In genomic region chr5:34496258-34496657, GRCh38 we compare ENCODE assay signal across 13 cellular contexts.
A peak's percentile ranks its signal among the peaks of the same experiment; 100 is the strongest.
DNase-seq lines count a peak whose midpoint lies in the region; ATAC-seq and TF ChIP-seq lines count a peak whose summit lies in the region.
"Had no signal": no experiment of that assay in that cellular context is flagged by ENCODE, and none has a peak within 500 bp of the region (broad histone marks: within the 10 kb centered on the region; RNA-seq: fewer than 3 reads in every experiment).

No MANE protein-coding gene starts in this region.

- H3K4me1 ChIP-seq in endodermal cell (ENCODE audit: control insufficient read depth, insufficient read depth, low read length) (no peaks in the 10 kb centered on the region), neural progenitor cell (peaks cover 5% of the 10 kb centered on the region), tibial nerve (peaks cover 2 to 47% (median 16%) of the 10 kb centered on the region in 4 donors)
- no peaks in the 10 kb centered on the region for H3K4me1 ChIP-seq in CD8-positive, alpha-beta memory T cell (ENCODE audit: insufficient read depth, low read length)

- H3K36me3 ChIP-seq in endodermal cell (ENCODE audit: control insufficient read depth, insufficient read depth, low read length) = no peaks in the 10 kb centered on the region
- no peaks in the 10 kb centered on the region for H3K36me3 ChIP-seq in neural progenitor cell
- no peaks in the 10 kb centered on the region for H3K36me3 ChIP-seq in CD8-positive, alpha-beta memory T cell (ENCODE audit: insufficient read depth, low read length)
- H3K36me3 ChIP-seq in tibial nerve = no peaks in the 10 kb centered on the region

- DNase-seq in AG08396 (ENCODE audit: low spot score) = peak; percentile 45
- DNase-seq in NCI-H446 (lab: John Stamatoyannopoulos, UW) = peak; percentile 41 to 74
- peak; percentile 67 for DNase-seq in endodermal cell
- no peak for DNase-seq in neural progenitor cell (ENCODE audit: low spot score)
- no peak for DNase-seq in CD8-positive, alpha-beta memory T cell
- no peak for DNase-seq in tibial nerve (ENCODE audit: low spot score in 2 of 2)
- no peak for DNase-seq in SK-N-DZ (ENCODE audit: low spot score)
- DNase-seq: activated CD4-positive, CD25-positive, alpha-beta regulatory T cell treated with anti-CD3 and anti-CD28 coated beads, Interleukin-2, amount 50 U/mL, for 72 hours; activated CD8-positive, alpha-beta memory T cell treated with anti-CD3 and anti-CD28 coated beads, Interleukin-2, amount 50 U/mL, for 4 hours; activated naive CD4-positive, alpha-beta T cell; NCI-H2107 had no signal

- WGBS in endodermal cell (ENCODE audit: insufficient coverage in 1 of 2, insufficient read length in 1 of 2), 2 experiments = 79 to 94% methylated on average over 7 to 13 of the region's 13 CpGs
- 55 to 59% methylated on average over 13 of the region's 13 CpGs for WGBS in tibial nerve, 2 donors

- CTCF ChIA-PET in CD8-positive, alpha-beta memory T cell (lab: Charles Lee) = no interaction called here

- no peak for ATAC-seq in GM18867 (IDR thresholded peaks at IDR 0.05; ENCODE audit: unreplicated experiment)

- H3K4me2 ChIP-seq in neural progenitor cell = no peak overlapping the region

- TF ChIP-seq CTCF in endodermal cell (conservative IDR thresholded peaks at IDR 0.05) (peak; percentile 59), neural progenitor cell (IDR thresholded peaks at IDR 0.05) (no peak), tibial nerve (IDR thresholded peaks at IDR 0.05) (peak in 1 of 5 experiments; percentile 23)

- H3K27ac ChIP-seq in endodermal cell (ENCODE audit: low read depth, low read length) (no peak overlapping the region), neural progenitor cell (no peak overlapping the region), tibial nerve (peak overlapping the region in 2 of 4 donors; percentile 60 to 71)
- no peak overlapping the region for H3K27ac ChIP-seq in CD8-positive, alpha-beta memory T cell (ENCODE audit: low read depth, low read length)

- H3K36me3 Mint-ChIP-seq in endodermal cell (ENCODE audit: low read depth) (no peaks in the 10 kb centered on the region), neural progenitor cell (no peaks in the 10 kb centered on the region)
- no peaks in the 10 kb centered on the region for H3K36me3 Mint-ChIP-seq in CD8-positive, alpha-beta memory T cell

- no peak overlapping the region for H3K27ac Mint-ChIP-seq in endodermal cell
- H3K27ac Mint-ChIP-seq in neural progenitor cell = peak overlapping the region; percentile 57
- peak overlapping the region in 1 of 8 donors; percentile 1 for H3K27ac Mint-ChIP-seq in CD8-positive, alpha-beta memory T cell
- H3K27ac Mint-ChIP-seq: T-helper 2 cell treated with Interferon-gamma antibody and Interleukin-4, amounts not matched to agents 5 μg/mL and 100 μg/mL, for 36 hours had no signal

- peaks cover 4% of the 10 kb centered on the region for H3F3A ChIP-seq in neural progenitor cell (ENCODE audit: low read depth)

- H3K27me3 ChIP-seq in endodermal cell (ENCODE audit: control insufficient read depth, insufficient read depth, low read length, poor library complexity, severe bottlenecking) (no peaks in the 10 kb centered on the region), neural progenitor cell (no peaks in the 10 kb centered on the region), tibial nerve (no peaks in the 10 kb centered on the region)
- H3K27me3 ChIP-seq in CD8-positive, alpha-beta memory T cell (ENCODE audit: insufficient read depth, low read length, poor library complexity, severe bottlenecking) = no peaks in the 10 kb centered on the region

- no peak for TF ChIP-seq EP300 in tibial nerve (IDR thresholded peaks at IDR 0.05)

- no peak for TF ChIP-seq POLR2A in tibial nerve (IDR thresholded peaks at IDR 0.05)

- H3K4me3 Mint-ChIP-seq in endodermal cell = no peak overlapping the region
- H3K4me3 Mint-ChIP-seq in neural progenitor cell = no peak overlapping the region
- H3K4me3 Mint-ChIP-seq in CD8-positive, alpha-beta memory T cell = no peak overlapping the region
- H3K4me3 Mint-ChIP-seq: T-helper 2 cell treated with Interferon-gamma antibody and Interleukin-4, amounts not matched to agents 5 μg/mL and 100 μg/mL, for 36 hours had no signal

- H3K9me3 Mint-ChIP-seq in endodermal cell (peaks cover 3% of the 10 kb centered on the region), neural progenitor cell (peaks cover 6% of the 10 kb centered on the region)
- no peaks in the 10 kb centered on the region for H3K9me3 Mint-ChIP-seq in CD8-positive, alpha-beta memory T cell
- H3K9me3 Mint-ChIP-seq: T-helper 2 cell treated with Interferon-gamma antibody and Interleukin-4, amounts not matched to agents 5 μg/mL and 100 μg/mL, for 36 hours had no signal

- H4K20me1 ChIP-seq in neural progenitor cell (ENCODE audit: low read depth) = no peaks in the 10 kb centered on the region

- no peaks in the 10 kb centered on the region for H3K9me3 ChIP-seq in endodermal cell (ENCODE audit: control insufficient read depth, low read length)
- no peaks in the 10 kb centered on the region for H3K9me3 ChIP-seq in neural progenitor cell (ENCODE audit: low read depth)
- no peaks in the 10 kb centered on the region for H3K9me3 ChIP-seq in CD8-positive, alpha-beta memory T cell (ENCODE audit: low read length)
- no peaks in the 10 kb centered on the region for H3K9me3 ChIP-seq in tibial nerve

- H3K79me2 ChIP-seq in neural progenitor cell (ENCODE audit: low read depth) = no peaks in the 10 kb centered on the region

- H3K27me3 Mint-ChIP-seq in endodermal cell (ENCODE audit: insufficient read depth) (no peaks in the 10 kb centered on the region), neural progenitor cell (ENCODE audit: insufficient read depth, low read depth) (peaks cover 2% of the 10 kb centered on the region)
- H3K27me3 Mint-ChIP-seq in CD8-positive, alpha-beta memory T cell = peaks cover 0 to 1% of the 10 kb centered on the region in 2 donors

- peak overlapping the region; percentile 39 for H2AFZ ChIP-seq in neural progenitor cell (replicated peaks)

- H3K4me1 Mint-ChIP-seq in endodermal cell = peaks cover 20% of the 10 kb centered on the region
- peaks cover 17% of the 10 kb centered on the region for H3K4me1 Mint-ChIP-seq in neural progenitor cell
- peaks cover 7 to 14% (median 13%) of the 10 kb centered on the region in 3 donors for H3K4me1 Mint-ChIP-seq in CD8-positive, alpha-beta memory T cell

- POLR2A ChIA-PET in CD8-positive, alpha-beta memory T cell (lab: Charles Lee) = no interaction called here

- H3K4me3 ChIP-seq in endodermal cell (ENCODE audit: low read length) (no peak overlapping the region), neural progenitor cell (no peak overlapping the region), tibial nerve (no peak overlapping the region)
- H3K4me3 ChIP-seq in CD8-positive, alpha-beta memory T cell (ENCODE audit: low read length) = no peak overlapping the region

- no peak overlapping the region for H3K9ac ChIP-seq in endodermal cell (ENCODE audit: extremely low read depth, low read length, poor library complexity, severe bottlenecking)
- no peak overlapping the region for H3K9ac ChIP-seq in neural progenitor cell

Comparison
In these comparisons a context has a peak if more than half of its experiments do, and no peak if none do; other contexts are left out.
1. DNase-seq: peak in AG08396 (single experiment), NCI-H446 (2 of 2) and endodermal cell (single experiment); none in neural progenitor cell (single experiment), CD8-positive, alpha-beta memory T cell (0 of 5), tibial nerve (0 of 2) and SK-N-DZ (single experiment).